ENCODE assay signal across 21 cellular contexts in the genomic region with DNA sequence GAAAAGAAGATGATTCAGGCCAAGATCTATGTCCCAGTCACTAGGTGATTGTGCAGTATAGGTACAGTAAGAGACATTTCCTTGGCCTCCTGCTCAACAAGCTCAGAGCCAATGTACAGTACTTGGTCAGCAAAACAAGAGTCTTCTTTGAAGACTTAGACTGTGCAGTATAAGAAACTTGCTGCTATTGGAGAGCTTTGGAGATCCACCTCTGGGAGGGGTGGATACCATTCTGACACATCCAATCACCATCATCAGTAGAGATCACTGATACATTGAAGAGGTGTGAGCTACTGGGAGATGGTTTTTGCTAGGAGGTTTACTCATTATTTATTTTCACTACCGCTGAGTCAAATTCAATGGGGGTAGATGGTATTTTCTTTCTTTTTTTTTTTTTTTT.
"Had no signal": no experiment of that assay in that cellular context is flagged by ENCODE, and none has a peak within 500 bp of the region (broad histone marks: within the 10 kb centered on the region; RNA-seq: fewer than 3 reads in every experiment).

No MANE protein-coding gene starts in this region.

- H3K36me3 Mint-ChIP-seq: mesothelial cell of epicardium had no signal

- H3K36me3 ChIP-seq: gastrocnemius medialis, heart right ventricle, right lobe of liver, stomach, thoracic aorta, transverse colon had no signal

- H3K27me3 ChIP-seq: gastrocnemius medialis, heart right ventricle, right lobe of liver, stomach, transverse colon had no signal

- H3K4me1 ChIP-seq: gastrocnemius medialis, heart right ventricle, parathyroid adenoma, psoas muscle, right lobe of liver, transverse colon had no signal

- H3K27ac ChIP-seq: coronary artery, gastrocnemius medialis, heart right ventricle, parathyroid adenoma, psoas muscle, right lobe of liver, stomach, thoracic aorta, transverse colon had no signal

- H3K4me3 ChIP-seq: coronary artery, gastrocnemius medialis, heart right ventricle, psoas muscle, right lobe of liver, stomach, thoracic aorta, transverse colon had no signal

- ATAC-seq: esophagus mucosa, gastrocnemius medialis, heart right ventricle, left lobe of liver, psoas muscle, right lobe of liver had no signal

- H2AFZ ChIP-seq: parathyroid adenoma had no signal

- H3K4me3 Mint-ChIP-seq: mesothelial cell of epicardium, nephron progenitor cell had no signal

- FAIRE-seq: islet of Langerhans had no signal

- DNase-seq: effector CD4-positive, alpha-beta T cell; gastrocnemius medialis; heart right ventricle; hypothalamus; nephron progenitor cell; psoas muscle; retina; right lobe of liver; stimulated activated CD4-positive, alpha-beta T cell treated with anti-CD3 and anti-CD28 coated beads, Interleukin-4, amount 100 ng/mL, for 1 hour; stimulated activated CD8-positive, alpha-beta memory T cell treated with anti-CD3 and anti-CD28 coated beads, Interleukin-4, amount 100 ng/mL, for 48 hours; stimulated activated naive CD4-positive, alpha-beta T cell; stomach; substantia nigra; transverse colon had no signal

- H3K9me3 ChIP-seq: gastrocnemius medialis, heart right ventricle, psoas muscle, right lobe of liver, stomach, thoracic aorta, transverse colon had no signal

- H3K9ac ChIP-seq: parathyroid adenoma had no signal

- H3K27ac Mint-ChIP-seq: mesothelial cell of epicardium, nephron progenitor cell had no signal
